In the genomic region with DNA sequence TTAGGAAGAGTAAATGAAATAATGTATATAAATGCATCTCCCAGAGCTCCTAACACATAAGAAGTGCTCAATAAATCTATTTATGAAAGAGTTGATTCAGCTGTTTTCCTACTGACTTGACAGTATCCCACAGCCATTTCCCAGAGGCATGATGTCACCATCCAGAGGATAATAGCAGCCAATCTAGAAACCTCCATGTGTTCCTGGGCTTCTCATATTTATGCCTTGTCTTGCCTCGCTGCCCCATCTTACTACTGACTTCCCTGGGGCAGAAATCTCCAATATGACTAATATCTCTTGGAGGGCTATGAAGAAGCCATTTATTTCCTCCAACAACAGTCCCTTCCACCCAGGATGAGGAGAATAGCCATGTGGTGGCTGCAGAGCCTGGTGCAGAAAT, we compare ENCODE assay signal across 13 cellular contexts.
DNase-seq lines count a peak whose midpoint lies in the region; ATAC-seq and TF ChIP-seq lines count a peak whose summit lies in the region.
"Had no signal": no experiment of that assay in that cellular context is flagged by ENCODE, and none has a peak within 500 bp of the region (broad histone marks: within the 10 kb centered on the region; RNA-seq: fewer than 3 reads in every experiment).

No MANE protein-coding gene starts in this region.

- ATAC-seq in GM21381 (IDR thresholded peaks at IDR 0.05; ENCODE audit: unreplicated experiment) = no peak

- H4K20me1 ChIP-seq in hepatocyte (ENCODE audit: insufficient read depth, poor library complexity, severe bottlenecking) = no peaks in the 10 kb centered on the region

- H3K36me3 ChIP-seq in BJ (ENCODE audit: control insufficient read depth, insufficient read depth, low read length) (no peaks in the 10 kb centered on the region), hepatocyte (replicated peaks; ENCODE audit: insufficient read depth, low read depth) (no peaks in the 10 kb centered on the region)
- H3K36me3 ChIP-seq: upper lobe of left lung had no signal

- WGBS in hepatocyte (ENCODE audit: low lambda C conversion rate, missing lambda C conversion rate) = 96% methylated on average over 1 of the region's 1 CpG

- no peaks in the 10 kb centered on the region for H3K36me3 Mint-ChIP-seq in osteocyte (ENCODE audit: unreplicated experiment)
- H3K36me3 Mint-ChIP-seq: activated naive CD4-positive, alpha-beta T cell treated with anti-CD3 and anti-CD28 coated beads, Interleukin-2, amount 10 ng/mL, durations not matched to agents 7 days and 5 days had no signal

- H3K27ac Mint-ChIP-seq in osteocyte (ENCODE audit: unreplicated experiment) = peak overlapping the region; percentile 99
- H3K27ac Mint-ChIP-seq: activated naive CD4-positive, alpha-beta T cell treated with anti-CD3 and anti-CD28 coated beads, Interleukin-2, amount 10 ng/mL, durations not matched to agents 7 days and 5 days; CD4-positive, alpha-beta T cell had no signal

- peak overlapping the region; percentile 38 for H3K4me3 Mint-ChIP-seq in osteocyte (ENCODE audit: unreplicated experiment)
- H3K4me3 Mint-ChIP-seq: activated naive CD4-positive, alpha-beta T cell treated with anti-CD3 and anti-CD28 coated beads, Interleukin-2, amount 10 ng/mL, durations not matched to agents 7 days and 5 days; CD4-positive, alpha-beta T cell had no signal

- no peak overlapping the region for H3K4me2 ChIP-seq in hepatocyte
- H3K4me2 ChIP-seq: KMS-11 had no signal

- H3K4me3 ChIP-seq in BJ (ENCODE audit: low read depth, low read length) (no peak overlapping the region), hepatocyte (no peak overlapping the region)
- H3K4me3 ChIP-seq: mucosa of descending colon, upper lobe of left lung had no signal

- H3K27me3 ChIP-seq in BJ (ENCODE audit: control insufficient read depth, insufficient read depth, low read length) (no peaks in the 10 kb centered on the region), hepatocyte (no peaks in the 10 kb centered on the region)

- no peaks in the 10 kb centered on the region for H3K9me2 ChIP-seq in hepatocyte (replicated peaks; ENCODE audit: insufficient read depth)

- POLR2A ChIA-PET in BJ (lab: Charles Lee) = no interaction called here

- TF ChIP-seq CTCF in BJ (IDR thresholded peaks at IDR 0.05; ENCODE audit: insufficient read depth, low read depth, low read length) = no peak
- TF ChIP-seq CTCF in osteocyte (IDR thresholded peaks at IDR 0.05) = no peak
- TF ChIP-seq CTCF in hepatocyte (IDR thresholded peaks at IDR 0.05; ENCODE audit: poor library complexity) = no peak

- no peaks in the 10 kb centered on the region for H3K79me2 ChIP-seq in hepatocyte

- DNase-seq in BJ (ENCODE audit: low read depth) = peak; percentile 71
- DNase-seq in RPMI7951 (ENCODE audit: low read depth) = peak; percentile 88
- peak; percentile 41 for DNase-seq in epidermal melanocyte (ENCODE audit: insufficient read length, low spot score)
- DNase-seq in osteocyte (ENCODE audit: extremely low spot score, unreplicated experiment) = peak; percentile 54
- DNase-seq in hepatocyte (ENCODE audit: low spot score) = no peak
- no peak for DNase-seq in GF-D8 (lab: John Stamatoyannopoulos, UW)
- DNase-seq in D341Med (ENCODE audit: low spot score) = no peak
- DNase-seq: activated naive CD4-positive, alpha-beta T cell treated with anti-CD3 and anti-CD28 coated beads, Interleukin-2, amount 10 ng/mL, durations not matched to agents 7 days and 5 days; CD4-positive, alpha-beta T cell; mucosa of descending colon had no signal

- H3K9me3 Mint-ChIP-seq in osteocyte (ENCODE audit: unreplicated experiment) = no peaks in the 10 kb centered on the region
- H3K9me3 Mint-ChIP-seq: activated naive CD4-positive, alpha-beta T cell treated with anti-CD3 and anti-CD28 coated beads, Interleukin-2, amount 10 ng/mL, durations not matched to agents 7 days and 5 days; CD4-positive, alpha-beta T cell had no signal

- no peaks in the 10 kb centered on the region for H3K27me3 Mint-ChIP-seq in osteocyte (ENCODE audit: unreplicated experiment)

- peaks cover 5% of the 10 kb centered on the region for H3K4me1 ChIP-seq in hepatocyte (ENCODE audit: insufficient read depth)

- H3K27ac ChIP-seq in hepatocyte = no peak overlapping the region
- H3K27ac ChIP-seq: KMS-11 had no signal

- H2AFZ ChIP-seq in hepatocyte = no peak overlapping the region

- H3K4me1 Mint-ChIP-seq in osteocyte (ENCODE audit: unreplicated experiment) = peaks cover 62% of the 10 kb centered on the region
- H3K4me1 Mint-ChIP-seq: activated naive CD4-positive, alpha-beta T cell treated with anti-CD3 and anti-CD28 coated beads, Interleukin-2, amount 10 ng/mL, durations not matched to agents 7 days and 5 days had no signal

- no peaks in the 10 kb centered on the region for H3K9me3 ChIP-seq in hepatocyte (ENCODE audit: low read depth)
- H3K9me3 ChIP-seq: mucosa of descending colon, upper lobe of left lung had no signal

- CTCF ChIA-PET in BJ (lab: Yijun Ruan, JAX) = interaction anchor here (1.4 to 1.9 kb wide), 4 partner anchors 10 to 145 kb away, joined by 3 to 5 read pairs (median 5); no protein-coding TSS in a partner anchor

Comparison
In these comparisons a context has a peak if more than half of its experiments do, and no peak if none do; other contexts are left out.
1. DNase-seq: peak in BJ (single experiment), RPMI7951 (single experiment), epidermal melanocyte (single experiment) and osteocyte (single experiment); none in hepatocyte (single experiment), GF-D8 (single experiment) and D341Med (single experiment).